Comparison of ENCODE assay signal across 8 cellular contexts in genomic region chr9:136806631-136807201, GRCh38. TPM values are rescaled to one million over a fixed set of nuclear protein-coding genes. Genes with fewer than 3 reads are reported as not detected.
DNase-seq lines count a peak whose midpoint lies in the region; ATAC-seq, FAIRE-seq and TF ChIP-seq lines count a peak whose summit lies in the region.

No MANE protein-coding gene starts in this region.

- WGBS in right cardiac atrium, result 69% methylated on average over 25 of the region's 25 CpGs
- 48 to 71% (median 65%) methylated on average over 25 of the region's 25 CpGs for WGBS in small intestine, 3 donors

- H3K27me3 ChIP-seq in GM23338 (ENCODE audit: insufficient read depth) (no peaks in the 10 kb centered on the region), right cardiac atrium (ENCODE audit: control insufficient read depth, insufficient read depth) (no peaks in the 10 kb centered on the region), small intestine (ENCODE audit: control insufficient read depth in 2 of 2, insufficient read depth in 2 of 2, low read length in 2 of 2) (no peaks in the 10 kb centered on the region)

- peak; percentile 19 for ATAC-seq in GM23338
- ATAC-seq in right cardiac atrium, result peak in 1 of 2 donors; percentile 6
- no peak for ATAC-seq in HG03521 (IDR thresholded peaks at IDR 0.05; ENCODE audit: unreplicated experiment)
- ATAC-seq in HG03442 (IDR thresholded peaks at IDR 0.05; ENCODE audit: unreplicated experiment), result no peak

- peaks cover 28% of the 10 kb centered on the region for H3K27me3 Mint-ChIP-seq in GM23338 (ENCODE audit: insufficient read depth, low read depth, poor library complexity)
- peaks cover 7% of the 10 kb centered on the region for H3K27me3 Mint-ChIP-seq in activated CD4-positive, alpha-beta memory T cell treated with anti-CD3 and anti-CD28 coated beads, Interleukin-2, amount 10 ng/mL, durations not matched to agents 7 days and 5 days

- peak overlapping the region; percentile 88 for H3K4me3 Mint-ChIP-seq in GM23338
- peak overlapping the region; percentile 87 for H3K4me3 Mint-ChIP-seq in activated CD4-positive, alpha-beta memory T cell treated with anti-CD3 and anti-CD28 coated beads, Interleukin-2, amount 10 ng/mL, durations not matched to agents 7 days and 5 days

- peaks cover 26% of the 10 kb centered on the region for H3K36me3 Mint-ChIP-seq in GM23338 (ENCODE audit: low read depth)
- H3K36me3 Mint-ChIP-seq in activated CD4-positive, alpha-beta memory T cell treated with anti-CD3 and anti-CD28 coated beads, Interleukin-2, amount 10 ng/mL, durations not matched to agents 7 days and 5 days (ENCODE audit: low read depth), result peaks cover 20% of the 10 kb centered on the region

- H3K4me3 ChIP-seq in GM23338 (peak overlapping the region; percentile 97), right cardiac atrium (ENCODE audit: low read length) (peak overlapping the region; percentile 97), small intestine (ENCODE audit: low read depth in 1 of 2, low read length in 2 of 2) (peak overlapping the region; percentile 95 to 96)

- CTCF ChIA-PET in activated CD4-positive, alpha-beta memory T cell treated with anti-CD3 and anti-CD28 coated beads, Interleukin-2, amount 10 ng/mL, durations not matched to agents 7 days and 5 days (lab: Charles Lee), result interaction anchor here (1.8 to 8.6 kb wide), 4 partner anchors 9 to 228 kb away, joined by 4 to 46 read pairs (median 24); partner anchors contain the start of gene AJM1

- 0 out of 2 replicates have a peak, but pooled peaks cover 3% of the 10 kb centered on the region for H3F3A ChIP-seq in GM23338 (replicated peaks; ENCODE audit: low read depth)

- H3K36me3 ChIP-seq in GM23338 (ENCODE audit: insufficient read depth) (no peaks in the 10 kb centered on the region; the same call in 1 of the 2 replicates), small intestine (ENCODE audit: control insufficient read depth in 2 of 2, insufficient read depth in 2 of 2, low read length in 2 of 2) (peaks cover 0 to 2% of the 10 kb centered on the region in 2 donors)

- POLR2A ChIA-PET in activated CD4-positive, alpha-beta memory T cell treated with anti-CD3 and anti-CD28 coated beads, Interleukin-2, amount 10 ng/mL, durations not matched to agents 7 days and 5 days (lab: Charles Lee), result interaction anchor here (0.7 to 3.7 kb wide), 17 partner anchors 8 to 434 kb away, joined by 3 to 18 read pairs (median 5); partner anchors contain the start of genes AJM1, CLIC3, FUT7 and SAPCD2

- H3K4me1 ChIP-seq in GM23338 (ENCODE audit: insufficient read depth) (peaks cover 11% of the 10 kb centered on the region; the same call in 1 of the 2 replicates), right cardiac atrium (ENCODE audit: control insufficient read depth, insufficient read depth, low read length) (no peaks in the 10 kb centered on the region), small intestine (ENCODE audit: control insufficient read depth in 2 of 2, insufficient read depth in 1 of 2, low read depth in 1 of 2, low read length in 1 of 2) (peaks cover 4% of the 10 kb centered on the region in 2 donors)

- peaks cover 34% of the 10 kb centered on the region for H3K79me2 ChIP-seq in GM23338 (replicated peaks; ENCODE audit: insufficient read depth)

- TF ChIP-seq CTCF in GM23338 (conservative IDR thresholded peaks at IDR 0.05; ENCODE audit: low read depth in 2 of 2), result no peak

- peak overlapping the region; percentile 83 for H3K4me2 ChIP-seq in GM23338

- H4K20me1 ChIP-seq in GM23338 (replicated peaks; ENCODE audit: insufficient read depth), result peaks cover 26% of the 10 kb centered on the region

- H3K27ac Mint-ChIP-seq in GM23338, result no peak overlapping the region
- H3K27ac Mint-ChIP-seq in activated CD4-positive, alpha-beta memory T cell treated with anti-CD3 and anti-CD28 coated beads, Interleukin-2, amount 10 ng/mL, durations not matched to agents 7 days and 5 days, result peak overlapping the region; percentile 56

- no peak for FAIRE-seq in small intestine (lab: Jason Lieb, UNC)

- H2AFZ ChIP-seq in GM23338, result no peak overlapping the region

- intact Hi-C loops in right cardiac atrium (cut with DNase I), result no loop called here

- H3K27ac ChIP-seq in GM23338 (ENCODE audit: low read depth) (no peak overlapping the region), right cardiac atrium (ENCODE audit: low read length) (no peak overlapping the region), small intestine (ENCODE audit: low read depth in 1 of 2, low read length in 1 of 2) (peak overlapping the region in 1 of 2 donors; percentile 93)

- no peaks in the 10 kb centered on the region for H3K9me2 ChIP-seq in GM23338 (ENCODE audit: insufficient read depth)

- H3K9me3 ChIP-seq in right cardiac atrium (ENCODE audit: control insufficient read depth, low read length) (no peaks in the 10 kb centered on the region), small intestine (ENCODE audit: control insufficient read depth, low read depth) (no peaks in the 10 kb centered on the region)

- DNase-seq in GM23338 (ENCODE audit: low spot score) (no peak), right cardiac atrium (peak in 1 of 3 donors; percentile 46), small intestine (no peak), pons (ENCODE audit: low spot score) (no peak), anterior cingulate cortex (lab: John Stamatoyannopoulos, UW) (no peak)
- DNase-seq in activated CD4-positive, alpha-beta memory T cell treated with anti-CD3 and anti-CD28 coated beads, Interleukin-2, amount 10 ng/mL, durations not matched to agents 7 days and 5 days, result no peak

- peaks cover 23% of the 10 kb centered on the region for H3K4me1 Mint-ChIP-seq in GM23338
- peaks cover 35% of the 10 kb centered on the region for H3K4me1 Mint-ChIP-seq in activated CD4-positive, alpha-beta memory T cell treated with anti-CD3 and anti-CD28 coated beads, Interleukin-2, amount 10 ng/mL, durations not matched to agents 7 days and 5 days

- H3K9me3 Mint-ChIP-seq in GM23338, result no peaks in the 10 kb centered on the region; the same call in 2 of the 3 replicates
- H3K9me3 Mint-ChIP-seq in activated CD4-positive, alpha-beta memory T cell treated with anti-CD3 and anti-CD28 coated beads, Interleukin-2, amount 10 ng/mL, durations not matched to agents 7 days and 5 days, result no peaks in the 10 kb centered on the region

TF ChIP-seq in GM23338, 12 proteins besides CTCF, POLR2A, EP300 and RAD21 (continues in another document):
- no peak for TF ChIP-seq POLR2AphosphoS5 (IDR thresholded peaks at IDR 0.05; ENCODE audit: low read depth)
- no peak for TF ChIP-seq STAT1 (IDR thresholded peaks at IDR 0.05; ENCODE audit: unreplicated experiment)

RNA-seq across cellular contexts. Expression of gene RABL6, which starts 1.0 kb away (rescaled TPM):
- 117 and 127 TPM in 2 replicates for total RNA-seq in GM23338 (2014; rRNA removed; shearing (Covaris generic))
- polyA plus RNA-seq in GM23338 (2016; fragmentation: Nextera tagmentation; extraction: Ambion mirVana), result 59.1 and 66.7 TPM in 2 replicates
- 10 to 100 TPM; 96.0 to 96.2 TPM for total RNA-seq in activated CD4-positive, alpha-beta memory T cell treated with anti-CD3 and anti-CD28 coated beads, Interleukin-2, amount 10 ng/mL, durations not matched to agents 7 days and 5 days
- 10 to 100 TPM; 67.3 to 73.6 (median 71.6) TPM for total RNA-seq in right cardiac atrium
- polyA plus RNA-seq in right cardiac atrium, result 87.2 TPM
- polyA plus RNA-seq in small intestine, result 10 to 100 TPM; 75.5 to 88.1 (median 76.5) TPM

RNA-seq across cellular contexts. Expression of gene CCDC183, which starts 10.6 kb away (rescaled TPM):
- 1.1 and 2.9 TPM in 2 replicates for total RNA-seq in GM23338 (2014; rRNA removed; shearing (Covaris generic))
- polyA plus RNA-seq in GM23338 (2016; fragmentation: Nextera tagmentation; extraction: Ambion mirVana) (1.2 and 1.6 TPM in 2 replicates), right cardiac atrium (3.8 TPM), small intestine (1 to 10 TPM in 2 of 3 donors, under 1 TPM in 1; 0.40 to 2.7 (median 1.6) TPM)
- total RNA-seq in activated CD4-positive, alpha-beta memory T cell treated with anti-CD3 and anti-CD28 coated beads, Interleukin-2, amount 10 ng/mL, durations not matched to agents 7 days and 5 days, result 1 to 10 TPM in 1 of 2 experiments, under 1 TPM in 1; 0.96 to 1.4 TPM
- total RNA-seq in right cardiac atrium, result 1 to 10 TPM; 2.0 to 5.0 (median 2.6) TPM

RNA-seq across cellular contexts. Expression of gene TMEM141, which starts 15.6 kb away (rescaled TPM):
- total RNA-seq in GM23338 (2014; rRNA removed; shearing (Covaris generic)), result 57.0 and 71.4 TPM in 2 replicates
- polyA plus RNA-seq in GM23338 (2016; fragmentation: Nextera tagmentation; extraction: Ambion mirVana) (90.0 and 90.5 TPM in 2 replicates), right cardiac atrium (158 TPM), small intestine (100 to 1,000 TPM; 148 to 212 (median 176) TPM)
- 10 to 100 TPM; 39.6 to 42.9 TPM for total RNA-seq in activated CD4-positive, alpha-beta memory T cell treated with anti-CD3 and anti-CD28 coated beads, Interleukin-2, amount 10 ng/mL, durations not matched to agents 7 days and 5 days
- 100 to 1,000 TPM in 2 of 4 donors, 10 to 100 TPM in 2; 73.6 to 115 (median 100) TPM for total RNA-seq in right cardiac atrium

RNA-seq across cellular contexts. Expression of gene AJM1, which starts 35.6 kb away (rescaled TPM):
- total RNA-seq in GM23338 (2014; rRNA removed; shearing (Covaris generic)), result 0.12 and 0.49 TPM in 2 replicates
- polyA plus RNA-seq in GM23338 (2016; fragmentation: Nextera tagmentation; extraction: Ambion mirVana) (0.28 and 0.36 TPM in 2 replicates), right cardiac atrium (4.3 TPM), small intestine (1 to 10 TPM; 1.1 to 3.3 (median 2.0) TPM)
- 1 to 10 TPM; 8.7 TPM for total RNA-seq in activated CD4-positive, alpha-beta memory T cell treated with anti-CD3 and anti-CD28 coated beads, Interleukin-2, amount 10 ng/mL, durations not matched to agents 7 days and 5 days
- total RNA-seq in right cardiac atrium, result 10 to 100 TPM in 1 of 4 donors, 1 to 10 TPM in 3; 4.4 to 11.5 (median 8.0) TPM

RNA-seq across cellular contexts. Expression of gene LCN15, which starts 42.4 kb away (rescaled TPM):
- total RNA-seq in GM23338 (2014; rRNA removed; shearing (Covaris generic)), result 0.54 and 0.90 TPM in 2 replicates
- polyA plus RNA-seq in GM23338 (2016; fragmentation: Nextera tagmentation; extraction: Ambion mirVana) (0.76 and 1.2 TPM in 2 replicates), right cardiac atrium (2.1 TPM), small intestine (10 to 100 TPM in 1 of 3 donors, 1 to 10 TPM in 1, under 1 TPM in 1; 0.46 to 12.7 (median 4.9) TPM)
- not detected for total RNA-seq in activated CD4-positive, alpha-beta memory T cell treated with anti-CD3 and anti-CD28 coated beads, Interleukin-2, amount 10 ng/mL, durations not matched to agents 7 days and 5 days
- total RNA-seq in right cardiac atrium, result 1 to 10 TPM in 2 of 4 donors, under 1 TPM in 2; 0.32 to 1.3 (median 0.87) TPM
